Comparison of ENCODE assay signal across 20 cellular contexts in genomic region chr7:39909526-39909925, GRCh38.
"Had no signal": no experiment of that assay in that cellular context is flagged by ENCODE, and none has a peak within 500 bp of the region (broad histone marks: within the 10 kb centered on the region; RNA-seq: fewer than 3 reads in every experiment).

No MANE protein-coding gene starts in this region.

- H3K4me3 ChIP-seq: K562 had no signal

- H3K27me3 Mint-ChIP-seq: IgD-negative memory B cell had no signal

- H3K27ac ChIP-seq: KMS-11, RWPE1 had no signal

- ATAC-seq: K562, PC-3 had no signal

- H3K4me2 ChIP-seq: KMS-11 had no signal

- H3K27ac Mint-ChIP-seq: IgD-negative memory B cell had no signal

- FAIRE-seq: K562 had no signal

- DNase-seq: Kasumi-1, MM.1S, NCI-H1048, NCI-H1105 treated with DMSO at 0.1 percent for 48 hours, NCI-H1417 treated with DMSO at 0.1 percent for 48 hours, NCI-H146, NCI-H1694 treated with DMSO at 0.1 percent for 48 hours, NCI-H1930, NCI-H2081, NCI-H2107, NCI-H226, NCI-H446, NCI-H510A, NCI-H524 treated with DMSO at 0.1 percent for 48 hours, NCI-H774, PC-3 had no signal

- H3K4me3 Mint-ChIP-seq: IgD-negative memory B cell had no signal

- H3K9ac ChIP-seq: KMS-11 had no signal
